In genomic region chr9:35882996-35883395, GRCh38 we compare ENCODE assay signal across 2 cellular contexts.
TF ChIP-seq lines count a peak whose summit lies in the region.

No MANE protein-coding gene starts in this region.

TF ChIP-seq in HCT116, 20 proteins besides CTCF, POLR2A, EP300 and RAD21:
- TF ChIP-seq ELF1 (IDR thresholded peaks at IDR 0.05; ENCODE audit: borderline replicate concordance, low read depth) (no peak), REST (IDR thresholded peaks at IDR 0.05; ENCODE audit: low read depth) (no peak), ZBTB33 (IDR thresholded peaks at IDR 0.05; ENCODE audit: extremely low read depth, insufficient replicate concordance, low read length) (no peak), POLR2AphosphoS5 (IDR thresholded peaks at IDR 0.05; ENCODE audit: low read depth, low read length) (no peak), YY1 (IDR thresholded peaks at IDR 0.05; ENCODE audit: extremely low read depth, insufficient replicate concordance, low read depth, low read length) (no peak), TCF7L2 (IDR thresholded peaks at IDR 0.05; ENCODE audit: borderline replicate concordance, extremely low read depth, insufficient read depth, insufficient read length) (no peak), SIN3A (IDR thresholded peaks at IDR 0.05; ENCODE audit: low read depth) (no peak), ZNF274 (IDR thresholded peaks at IDR 0.05; ENCODE audit: low read depth, low read length) (no peak), FOSL1 (IDR thresholded peaks at IDR 0.05; ENCODE audit: low read depth) (no peak), EZH2 (IDR thresholded peaks at IDR 0.05) (no peak), EGR1 (IDR thresholded peaks at IDR 0.05; ENCODE audit: low read depth) (no peak)
TF ChIP-seq in HCT116: peak in this region for 0.

TF ChIP-seq in GM23338, 12 proteins besides CTCF, POLR2A, EP300 and RAD21:
- TF ChIP-seq NANOG (IDR thresholded peaks at IDR 0.05; ENCODE audit: borderline replicate concordance): no peak
- TF ChIP-seq JUNB (IDR thresholded peaks at IDR 0.05; ENCODE audit: unreplicated experiment): no peak
- TF ChIP-seq EZH2 (IDR thresholded peaks at IDR 0.05; ENCODE audit: low read depth, unreplicated experiment): no peak
- no peak for TF ChIP-seq POLR2AphosphoS5 (IDR thresholded peaks at IDR 0.05; ENCODE audit: low read depth)
- TF ChIP-seq ZNF462 (CRISPR knock-in tag; IDR thresholded peaks at IDR 0.05): no peak
- no peak for TF ChIP-seq STAT1 (IDR thresholded peaks at IDR 0.05; ENCODE audit: unreplicated experiment)
- TF ChIP-seq CREB1 (CRISPR knock-in tag; IDR thresholded peaks at IDR 0.05; ENCODE audit: low read depth): no peak
- no peak for TF ChIP-seq ZNF114 (CRISPR knock-in tag; IDR thresholded peaks at IDR 0.05)
- no peak for TF ChIP-seq EZH2phosphoT487 (IDR thresholded peaks at IDR 0.05; ENCODE audit: unreplicated experiment)
- no peak for TF ChIP-seq ZNF331 (CRISPR knock-in tag; IDR thresholded peaks at IDR 0.05; ENCODE audit: low read depth)
- TF ChIP-seq ETS1 (IDR thresholded peaks at IDR 0.05): no peak
- TF ChIP-seq REST (IDR thresholded peaks at IDR 0.05; ENCODE audit: unreplicated experiment): no peak
